Comparison of ENCODE assay signal across 1 cellular context in genomic region chr1:172109357-172109756, GRCh38.
TF ChIP-seq lines count a peak whose summit lies in the region.

No MANE protein-coding gene starts in this region.

TF ChIP-seq in IMR-90, 13 proteins besides CTCF, POLR2A, EP300 and RAD21 (continued from another document):
- TF ChIP-seq USF2 (IDR thresholded peaks at IDR 0.05; ENCODE audit: low read depth, low read length) (no peak), MXI1 (IDR thresholded peaks at IDR 0.05; ENCODE audit: borderline replicate concordance, low read depth, low read length) (no peak), BHLHE40 (IDR thresholded peaks at IDR 0.05; ENCODE audit: low read depth, low read length) (no peak)
